Comparison of ENCODE assay signal across 8 cellular contexts in the genomic region with DNA sequence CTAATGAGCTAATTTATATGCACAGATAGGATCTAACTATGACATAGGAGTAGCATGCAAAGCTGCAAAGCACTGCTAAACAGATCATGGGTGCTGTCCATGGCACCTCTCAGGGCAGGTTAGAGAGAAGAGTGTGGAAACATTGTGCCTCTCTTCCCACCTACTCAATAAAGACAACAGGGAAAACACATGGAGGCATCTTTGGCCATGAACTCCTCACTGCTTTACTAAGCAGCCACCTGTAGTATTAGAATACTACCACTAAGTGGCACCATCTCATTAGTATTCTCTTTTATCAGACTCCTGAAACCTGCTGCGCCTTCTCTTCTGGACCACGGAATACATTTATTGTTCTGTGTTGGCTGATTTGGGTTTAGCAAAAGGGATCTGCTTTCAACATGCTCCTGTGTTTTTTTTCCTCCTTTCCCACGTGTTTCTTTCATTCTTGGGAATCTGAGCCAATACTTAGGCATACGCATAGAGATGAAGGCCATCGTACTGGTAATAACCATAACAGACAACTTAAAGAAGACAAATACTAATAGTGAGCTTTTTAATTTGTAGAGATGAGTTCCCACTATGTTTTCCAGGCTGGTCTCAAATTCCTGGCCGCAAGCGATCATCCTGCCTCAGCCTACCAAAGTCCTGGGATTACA. TPM values are rescaled to one million over a fixed set of nuclear protein-coding genes. Genes with fewer than 3 reads are reported as not detected.
DNase-seq lines count a peak whose midpoint lies in the region; ATAC-seq and TF ChIP-seq lines count a peak whose summit lies in the region.

No MANE protein-coding gene starts in this region.

- TF ChIP-seq CTCF in ascending aorta (IDR thresholded peaks at IDR 0.05), result peak; percentile 74 to 85 (median 80)
- TF ChIP-seq CTCF in hepatocyte (IDR thresholded peaks at IDR 0.05; ENCODE audit: poor library complexity), result peak; percentile 88
- TF ChIP-seq CTCF in smooth muscle cell (IDR thresholded peaks at IDR 0.05; ENCODE audit: borderline replicate concordance, insufficient read depth, poor library complexity, severe bottlenecking), result peak; percentile 85

- ATAC-seq in GM19463 (IDR thresholded peaks at IDR 0.05; ENCODE audit: unreplicated experiment) (peak; percentile 79), HG03439 (IDR thresholded peaks at IDR 0.05; ENCODE audit: unreplicated experiment) (peak; percentile 79)

- intact Hi-C loops in ascending aorta (cut with DNase I), result loop anchor here (2.0 to 10.0 kb wide), 4 partner anchors 51 to 661 kb away; a partner anchor contains a TSS

- peak overlapping the region in 1 of 2 donors; percentile 18 for H3K27ac ChIP-seq in ascending aorta
- H3K27ac ChIP-seq in hepatocyte, result no peak overlapping the region
- H3K27ac ChIP-seq in smooth muscle cell (ENCODE audit: low read depth), result no peak overlapping the region

- no peaks in the 10 kb centered on the region for H3F3A ChIP-seq in smooth muscle cell (ENCODE audit: low read depth)

- no peaks in the 10 kb centered on the region for H3K9me3 ChIP-seq in ascending aorta
- H3K9me3 ChIP-seq in hepatocyte (ENCODE audit: low read depth), result no peaks in the 10 kb centered on the region
- no peaks in the 10 kb centered on the region for H3K9me3 ChIP-seq in smooth muscle cell (replicated peaks; ENCODE audit: low read depth)

- H3K36me3 ChIP-seq in ascending aorta (no peaks in the 10 kb centered on the region), hepatocyte (replicated peaks; ENCODE audit: insufficient read depth, low read depth) (no peaks in the 10 kb centered on the region), smooth muscle cell (ENCODE audit: low read depth) (no peaks in the 10 kb centered on the region)

- DNase-seq in DMS79 treated with DMSO at 0.1 percent for 48 hours (lab: John Stamatoyannopoulos, UW) (peak; percentile 80), NCI-H446 treated with DMSO at 0.1 percent for 48 hours (lab: John Stamatoyannopoulos, UW) (peak; percentile 26), ascending aorta (ENCODE audit: low spot score in 2 of 2) (no peak), hepatocyte (ENCODE audit: low spot score) (peak; percentile 82), smooth muscle cell (lab: John Stamatoyannopoulos, UW; ENCODE audit: unreplicated experiment) (no peak), GOT3 (lab: John Stamatoyannopoulos, UW) (no peak)

- H3K9me2 ChIP-seq in hepatocyte (replicated peaks; ENCODE audit: insufficient read depth), result no peaks in the 10 kb centered on the region

- H3K27me3 ChIP-seq in ascending aorta (no peaks in the 10 kb centered on the region), hepatocyte (no peaks in the 10 kb centered on the region), smooth muscle cell (ENCODE audit: low read depth) (no peaks in the 10 kb centered on the region)

- H3K4me1 ChIP-seq in ascending aorta (no peaks in the 10 kb centered on the region), hepatocyte (ENCODE audit: insufficient read depth) (peaks cover 13% of the 10 kb centered on the region), smooth muscle cell (ENCODE audit: low read depth) (no peaks in the 10 kb centered on the region)

- H3K9ac ChIP-seq in smooth muscle cell (ENCODE audit: low read depth), result no peak overlapping the region

- H4K20me1 ChIP-seq in hepatocyte (ENCODE audit: insufficient read depth, poor library complexity, severe bottlenecking) (no peaks in the 10 kb centered on the region), smooth muscle cell (ENCODE audit: low read depth) (no peaks in the 10 kb centered on the region)

- H3K4me2 ChIP-seq in hepatocyte (no peak overlapping the region), smooth muscle cell (no peak overlapping the region)

- H2AFZ ChIP-seq in hepatocyte (no peak overlapping the region), smooth muscle cell (ENCODE audit: low read depth) (no peak overlapping the region)

- H3K4me3 ChIP-seq in ascending aorta (no peak overlapping the region), hepatocyte (no peak overlapping the region), smooth muscle cell (no peak overlapping the region)

- WGBS in hepatocyte (ENCODE audit: low lambda C conversion rate, missing lambda C conversion rate), result 51% methylated on average over 7 of the region's 7 CpGs
- 50% methylated on average over 7 of the region's 7 CpGs for WGBS in smooth muscle cell (ENCODE audit: low lambda C conversion rate)

- H3K79me2 ChIP-seq in hepatocyte (no peaks in the 10 kb centered on the region), smooth muscle cell (ENCODE audit: low read depth) (no peaks in the 10 kb centered on the region)

RNA-seq across cellular contexts. Expression of a gene that starts 9.4 kb away (rescaled TPM):
- total RNA-seq in ascending aorta (2.4 TPM), hepatocyte (70.6 and 79.8 TPM in 2 replicates), smooth muscle cell (80.9 and 104 TPM in 2 replicates)
- polyA plus RNA-seq in hepatocyte (109 and 110 TPM in 2 replicates), smooth muscle cell (107 and 114 TPM in 2 replicates)

Comparison
In these comparisons a context has a peak if more than half of its experiments do, and no peak if none do; other contexts are left out.
1. DNase-seq: peak in DMS79 treated with DMSO at 0.1 percent for 48 hours (single experiment), NCI-H446 treated with DMSO at 0.1 percent for 48 hours (single experiment) and hepatocyte (single experiment); none in ascending aorta (0 of 2), smooth muscle cell (single experiment) and GOT3 (single experiment).
2. RNA of a gene that starts 9.4 kb away (total RNA-seq): 80.9 to 104 TPM in smooth muscle cell and 70.6 to 79.8 TPM in hepatocyte; 2.4 TPM in ascending aorta (single experiment); every median in the first group is over 10 times any median in the second.
3. Peak in every context shown above with its lines, with median percentiles within 50 percentile points of each other: CTCF ChIP-seq.